ENCODE assay signal across 23 cellular contexts in genomic region chr2:107635883-107636282, GRCh38.
A peak's percentile ranks its signal among the peaks of the same experiment; 100 is the strongest.
DNase-seq lines count a peak whose midpoint lies in the region; TF ChIP-seq lines count a peak whose summit lies in the region.
"Had no signal": no experiment of that assay in that cellular context is flagged by ENCODE, and none has a peak within 500 bp of the region (broad histone marks: within the 10 kb centered on the region; RNA-seq: fewer than 3 reads in every experiment).

No MANE protein-coding gene starts in this region.

- H3K4me3 ChIP-seq in epithelial cell of proximal tubule (ENCODE audit: low read depth, low read length): no peak overlapping the region
- H3K4me3 ChIP-seq: heart left ventricle, sigmoid colon, SJCRH30, thyroid gland had no signal

- TF ChIP-seq CTCF in epithelial cell of proximal tubule (conservative IDR thresholded peaks at IDR 0.05; ENCODE audit: low read depth, low read length): no peak

- DNase-seq in HCEC 1CT: peak; percentile 7
- DNase-seq in RPMI7951 (ENCODE audit: low read depth): peak; percentile 96
- DNase-seq in epithelial cell of proximal tubule (ENCODE audit: low read depth): peak; percentile 53
- DNase-seq in non-pigmented ciliary epithelial cell (ENCODE audit: low read depth): peak; percentile 13
- no peak for DNase-seq in GM19240 (ENCODE audit: insufficient read length, low spot score)
- DNase-seq in retina: no peak
- no peak for DNase-seq in activated CD4-positive, alpha-beta T cell treated with anti-CD3 and anti-CD28 coated beads for 48 hours
- no peak for DNase-seq in activated effector memory CD4-positive, alpha-beta T cell treated with Interleukin-2 at 50 U/mL for 16 hours
- DNase-seq: activated CD4-positive, alpha-beta T cell treated with anti-CD3 and anti-CD28 coated beads, Interleukin-2, amount 10 ng/mL, durations not matched to agents 24 days and 14 days; activated naive CD4-positive, alpha-beta T cell treated with anti-CD3 and anti-CD28 coated beads, Interleukin-2, amount 10 ng/mL, durations not matched to agents 7 days and 5 days; caudate nucleus; DND-41; endodermal cell; H9; heart left ventricle; islet precursor cell; KBM-7; midbrain; NCI-H1417; sigmoid colon; SJCRH30; T-helper 9 cell; thyroid gland had no signal

Comparison
In these comparisons a context has a peak if more than half of its experiments do, and no peak if none do; other contexts are left out.
1. DNase-seq: peak in HCEC 1CT (single experiment), RPMI7951 (single experiment), epithelial cell of proximal tubule (single experiment) and non-pigmented ciliary epithelial cell (single experiment); none in GM19240 (single experiment), retina (single experiment), activated CD4-positive, alpha-beta T cell treated with anti-CD3 and anti-CD28 coated beads for 48 hours (single experiment) and activated effector memory CD4-positive, alpha-beta T cell treated with Interleukin-2 at 50 U/mL for 16 hours (single experiment).